Comparison of ENCODE assay signal across 1 cellular context in the genomic region with DNA sequence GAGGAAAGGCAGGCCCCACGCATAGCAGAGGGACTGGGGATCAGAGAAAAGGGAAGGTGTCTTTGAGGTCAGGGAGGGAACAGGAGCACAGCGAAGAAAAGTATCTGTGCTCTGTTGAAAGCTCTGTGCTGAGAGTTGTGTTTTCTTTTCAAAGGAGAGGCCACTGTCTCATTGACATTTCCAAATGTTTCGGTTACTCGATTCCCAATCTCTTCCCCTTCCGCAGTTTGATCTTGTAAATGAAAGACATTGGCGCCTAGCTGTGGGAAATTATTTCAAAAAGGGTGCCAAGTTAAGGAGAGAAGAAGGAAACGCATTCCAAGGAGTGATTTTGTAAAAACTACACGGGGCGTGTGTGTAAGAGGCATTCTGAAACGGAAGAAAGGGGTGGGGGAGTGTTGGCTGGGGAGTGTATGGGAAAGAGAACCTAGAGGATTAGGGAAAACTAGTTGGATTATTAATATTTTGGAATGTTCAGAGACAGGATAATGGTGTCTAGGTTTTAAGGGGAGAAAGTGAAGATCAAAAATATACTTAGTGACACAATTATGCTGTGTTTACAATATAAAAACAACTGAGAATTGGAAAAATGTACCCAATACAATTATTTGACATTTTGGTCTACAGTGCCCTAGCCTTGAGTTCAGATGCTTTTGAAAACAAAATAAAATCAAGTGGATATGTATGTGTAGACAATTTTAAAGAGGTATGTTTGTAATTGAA.
TF ChIP-seq lines count a peak whose summit lies in the region.

No MANE protein-coding gene starts in this region.

TF ChIP-seq in K562, 482 proteins besides CTCF, POLR2A, EP300 and RAD21 (continued from another document and continues in another):
- TF ChIP-seq HDAC1 (IDR thresholded peaks at IDR 0.05) (peak in 1 of 2 experiments; percentile 84; a peak in 1 of 4 replicates), RUNX1 (IDR thresholded peaks at IDR 0.05; ENCODE audit: low read depth) (no peak), MYC (IDR thresholded peaks at IDR 0.05; ENCODE audit: low read depth, low read length) (0 out of 2 replicates have a peak, but pooled peaks have one; percentile 7), MYC (CRISPR knock-in tag; IDR thresholded peaks at IDR 0.05; ENCODE audit: borderline replicate concordance, low read depth) (no peak), ZBTB1 (CRISPR knock-in tag; IDR thresholded peaks at IDR 0.05; ENCODE audit: borderline replicate concordance, low read depth) (no peak), KDM2B (CRISPR knock-in tag; IDR thresholded peaks at IDR 0.05) (0 out of 2 replicates have a peak, but pooled peaks have one; percentile 5), OTX1 (CRISPR knock-in tag; IDR thresholded peaks at IDR 0.05) (peak; percentile 72; the same call in 1 of the 2 replicates), FOXK2 (conservative IDR thresholded peaks at IDR 0.05 in 1 of 2, IDR thresholded peaks at IDR 0.05 in 1 of 2; ENCODE audit: low read depth in 2 of 2) (peak in 1 of 2 experiments; percentile 46; a peak in 1 of 4 replicates), FOXK1 (CRISPR knock-in tag; IDR thresholded peaks at IDR 0.05; ENCODE audit: borderline replicate concordance) (0 out of 2 replicates have a peak, but pooled peaks have one; percentile 66), LARP7 (IDR thresholded peaks at IDR 0.05) (0 out of 2 replicates have a peak, but pooled peaks have one; percentile 39), SLC30A9 (CRISPR knock-in tag; IDR thresholded peaks at IDR 0.05) (no peak), NFIX (CRISPR knock-in tag; IDR thresholded peaks at IDR 0.05; ENCODE audit: low read depth) (no peak), RBM15 (IDR thresholded peaks at IDR 0.05; ENCODE audit: insufficient read depth, low read length) (no peak), GTF2E2 (tag; IDR thresholded peaks at IDR 0.05) (0 out of 2 replicates have a peak, but pooled peaks have one; percentile 0), ZBED1 (IDR thresholded peaks at IDR 0.05) (no peak), ZNF124 (CRISPR knock-in tag; IDR thresholded peaks at IDR 0.05) (no peak), SRSF7 (optimal IDR thresholded peaks at IDR 0.05; ENCODE audit: low read depth, low read length) (no peak), ZBTB17 (CRISPR knock-in tag; IDR thresholded peaks at IDR 0.05) (0 out of 2 replicates have a peak, but pooled peaks have one; percentile 54), NEUROD1 (IDR thresholded peaks at IDR 0.05; ENCODE audit: borderline replicate concordance, low read depth, low read length, partially characterized antibody) (no peak), ZNF316 (IDR thresholded peaks at IDR 0.05) (peak; percentile 69), CEBPG (CRISPR knock-in tag; IDR thresholded peaks at IDR 0.05) (0 out of 2 replicates have a peak, but pooled peaks have one; percentile 28), CEBPG (tag; conservative IDR thresholded peaks at IDR 0.05 in 1 of 2, IDR thresholded peaks at IDR 0.05 in 1 of 2) (no peak), PURB (CRISPR knock-in tag; IDR thresholded peaks at IDR 0.05; ENCODE audit: low read depth) (no peak), ZKSCAN1 (IDR thresholded peaks at IDR 0.05; ENCODE audit: low read depth, low read length) (no peak), KAT8 (IDR thresholded peaks at IDR 0.05; ENCODE audit: low read depth) (no peak)
- TF ChIP-seq, protein P1, sequence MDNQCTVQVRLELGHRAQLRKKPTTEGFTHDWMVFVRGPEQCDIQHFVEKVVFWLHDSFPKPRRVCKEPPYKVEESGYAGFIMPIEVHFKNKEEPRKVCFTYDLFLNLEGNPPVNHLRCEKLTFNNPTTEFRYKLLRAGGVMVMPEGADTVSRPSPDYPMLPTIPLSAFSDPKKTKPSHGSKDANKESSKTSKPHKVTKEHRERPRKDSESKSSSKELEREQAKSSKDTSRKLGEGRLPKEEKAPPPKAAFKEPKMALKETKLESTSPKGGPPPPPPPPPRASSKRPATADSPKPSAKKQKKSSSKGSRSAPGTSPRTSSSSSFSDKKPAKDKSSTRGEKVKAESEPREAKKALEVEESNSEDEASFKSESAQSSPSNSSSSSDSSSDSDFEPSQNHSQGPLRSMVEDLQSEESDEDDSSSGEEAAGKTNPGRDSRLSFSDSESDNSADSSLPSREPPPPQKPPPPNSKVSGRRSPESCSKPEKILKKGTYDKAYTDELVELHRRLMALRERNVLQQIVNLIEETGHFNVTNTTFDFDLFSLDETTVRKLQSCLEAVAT (IDR thresholded peaks at IDR 0.05): peak; percentile 56 to 78; a peak in 1 of 4 replicates
- TF ChIP-seq, protein P2, sequence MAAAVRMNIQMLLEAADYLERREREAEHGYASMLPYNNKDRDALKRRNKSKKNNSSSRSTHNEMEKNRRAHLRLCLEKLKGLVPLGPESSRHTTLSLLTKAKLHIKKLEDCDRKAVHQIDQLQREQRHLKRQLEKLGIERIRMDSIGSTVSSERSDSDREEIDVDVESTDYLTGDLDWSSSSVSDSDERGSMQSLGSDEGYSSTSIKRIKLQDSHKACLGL (CRISPR knock-in tag; IDR thresholded peaks at IDR 0.05; ENCODE audit: borderline replicate concordance, poor library complexity, severe bottlenecking): no peak
- TF ChIP-seq, protein P3, sequence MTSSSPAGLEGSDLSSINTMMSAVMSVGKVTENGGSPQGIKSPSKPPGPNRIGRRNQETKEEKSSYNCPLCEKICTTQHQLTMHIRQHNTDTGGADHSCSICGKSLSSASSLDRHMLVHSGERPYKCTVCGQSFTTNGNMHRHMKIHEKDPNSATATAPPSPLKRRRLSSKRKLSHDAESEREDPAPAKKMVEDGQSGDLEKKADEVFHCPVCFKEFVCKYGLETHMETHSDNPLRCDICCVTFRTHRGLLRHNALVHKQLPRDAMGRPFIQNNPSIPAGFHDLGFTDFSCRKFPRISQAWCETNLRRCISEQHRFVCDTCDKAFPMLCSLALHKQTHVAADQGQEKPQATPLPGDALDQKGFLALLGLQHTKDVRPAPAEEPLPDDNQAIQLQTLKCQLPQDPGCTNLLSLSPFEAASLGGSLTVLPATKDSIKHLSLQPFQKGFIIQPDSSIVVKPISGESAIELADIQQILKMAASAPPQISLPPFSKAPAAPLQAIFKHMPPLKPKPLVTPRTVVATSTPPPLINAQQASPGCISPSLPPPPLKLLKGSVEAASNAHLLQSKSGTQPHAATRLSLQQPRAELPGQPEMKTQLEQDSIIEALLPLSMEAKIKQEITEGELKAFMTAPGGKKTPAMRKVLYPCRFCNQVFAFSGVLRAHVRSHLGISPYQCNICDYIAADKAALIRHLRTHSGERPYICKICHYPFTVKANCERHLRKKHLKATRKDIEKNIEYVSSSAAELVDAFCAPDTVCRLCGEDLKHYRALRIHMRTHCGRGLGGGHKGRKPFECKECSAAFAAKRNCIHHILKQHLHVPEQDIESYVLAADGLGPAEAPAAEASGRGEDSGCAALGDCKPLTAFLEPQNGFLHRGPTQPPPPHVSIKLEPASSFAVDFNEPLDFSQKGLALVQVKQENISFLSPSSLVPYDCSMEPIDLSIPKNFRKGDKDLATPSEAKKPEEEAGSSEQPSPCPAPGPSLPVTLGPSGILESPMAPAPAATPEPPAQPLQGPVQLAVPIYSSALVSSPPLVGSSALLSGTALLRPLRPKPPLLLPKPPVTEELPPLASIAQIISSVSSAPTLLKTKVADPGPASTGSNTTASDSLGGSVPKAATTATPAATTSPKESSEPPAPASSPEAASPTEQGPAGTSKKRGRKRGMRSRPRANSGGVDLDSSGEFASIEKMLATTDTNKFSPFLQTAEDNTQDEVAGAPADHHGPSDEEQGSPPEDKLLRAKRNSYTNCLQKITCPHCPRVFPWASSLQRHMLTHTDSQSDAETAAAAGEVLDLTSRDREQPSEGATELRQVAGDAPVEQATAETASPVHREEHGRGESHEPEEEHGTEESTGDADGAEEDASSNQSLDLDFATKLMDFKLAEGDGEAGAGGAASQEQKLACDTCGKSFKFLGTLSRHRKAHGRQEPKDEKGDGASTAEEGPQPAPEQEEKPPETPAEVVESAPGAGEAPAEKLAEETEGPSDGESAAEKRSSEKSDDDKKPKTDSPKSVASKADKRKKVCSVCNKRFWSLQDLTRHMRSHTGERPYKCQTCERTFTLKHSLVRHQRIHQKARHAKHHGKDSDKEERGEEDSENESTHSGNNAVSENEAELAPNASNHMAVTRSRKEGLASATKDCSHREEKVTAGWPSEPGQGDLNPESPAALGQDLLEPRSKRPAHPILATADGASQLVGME (CRISPR knock-in tag; IDR thresholded peaks at IDR 0.05): no peak
- TF ChIP-seq, protein P4, sequence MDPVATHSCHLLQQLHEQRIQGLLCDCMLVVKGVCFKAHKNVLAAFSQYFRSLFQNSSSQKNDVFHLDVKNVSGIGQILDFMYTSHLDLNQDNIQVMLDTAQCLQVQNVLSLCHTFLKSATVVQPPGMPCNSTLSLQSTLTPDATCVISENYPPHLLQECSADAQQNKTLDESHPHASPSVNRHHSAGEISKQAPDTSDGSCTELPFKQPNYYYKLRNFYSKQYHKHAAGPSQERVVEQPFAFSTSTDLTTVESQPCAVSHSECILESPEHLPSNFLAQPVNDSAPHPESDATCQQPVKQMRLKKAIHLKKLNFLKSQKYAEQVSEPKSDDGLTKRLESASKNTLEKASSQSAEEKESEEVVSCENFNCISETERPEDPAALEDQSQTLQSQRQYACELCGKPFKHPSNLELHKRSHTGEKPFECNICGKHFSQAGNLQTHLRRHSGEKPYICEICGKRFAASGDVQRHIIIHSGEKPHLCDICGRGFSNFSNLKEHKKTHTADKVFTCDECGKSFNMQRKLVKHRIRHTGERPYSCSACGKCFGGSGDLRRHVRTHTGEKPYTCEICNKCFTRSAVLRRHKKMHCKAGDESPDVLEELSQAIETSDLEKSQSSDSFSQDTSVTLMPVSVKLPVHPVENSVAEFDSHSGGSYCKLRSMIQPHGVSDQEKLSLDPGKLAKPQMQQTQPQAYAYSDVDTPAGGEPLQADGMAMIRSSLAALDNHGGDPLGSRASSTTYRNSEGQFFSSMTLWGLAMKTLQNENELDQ (CRISPR knock-in tag; IDR thresholded peaks at IDR 0.05; ENCODE audit: borderline replicate concordance): no peak
- TF ChIP-seq, protein P5, sequence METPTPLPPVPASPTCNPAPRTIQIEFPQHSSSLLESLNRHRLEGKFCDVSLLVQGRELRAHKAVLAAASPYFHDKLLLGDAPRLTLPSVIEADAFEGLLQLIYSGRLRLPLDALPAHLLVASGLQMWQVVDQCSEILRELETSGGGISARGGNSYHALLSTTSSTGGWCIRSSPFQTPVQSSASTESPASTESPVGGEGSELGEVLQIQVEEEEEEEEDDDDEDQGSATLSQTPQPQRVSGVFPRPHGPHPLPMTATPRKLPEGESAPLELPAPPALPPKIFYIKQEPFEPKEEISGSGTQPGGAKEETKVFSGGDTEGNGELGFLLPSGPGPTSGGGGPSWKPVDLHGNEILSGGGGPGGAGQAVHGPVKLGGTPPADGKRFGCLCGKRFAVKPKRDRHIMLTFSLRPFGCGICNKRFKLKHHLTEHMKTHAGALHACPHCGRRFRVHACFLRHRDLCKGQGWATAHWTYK (CRISPR knock-in tag; IDR thresholded peaks at IDR 0.05): peak; percentile 65; the same call in 1 of the 2 replicates
